In the genomic region with DNA sequence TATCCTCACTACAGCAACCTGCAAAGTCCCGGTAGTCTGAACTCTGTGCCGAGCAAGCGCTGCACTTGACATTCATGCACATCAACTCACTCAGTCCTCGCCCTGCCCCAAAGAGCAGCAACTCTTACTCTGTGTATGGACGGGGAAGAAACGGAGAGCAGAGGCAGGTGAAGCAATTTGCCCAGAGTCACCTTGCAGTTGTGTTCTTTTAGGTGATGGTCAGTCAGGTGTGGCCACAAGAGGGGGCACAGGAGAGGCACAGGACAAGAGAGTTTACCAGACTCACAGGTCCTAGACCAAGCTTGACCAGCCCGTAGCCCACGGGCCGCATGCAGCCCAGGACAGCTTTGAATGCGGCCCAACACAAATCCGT, we compare ENCODE assay signal across 11 cellular contexts. TPM values are rescaled to one million over a fixed set of nuclear protein-coding genes. Genes with fewer than 3 reads are reported as not detected.
DNase-seq lines count a peak whose midpoint lies in the region; TF ChIP-seq lines count a peak whose summit lies in the region.
"Had no signal": no experiment of that assay in that cellular context is flagged by ENCODE, and none has a peak within 500 bp of the region (broad histone marks: within the 10 kb centered on the region; RNA-seq: fewer than 3 reads in every experiment).

No MANE protein-coding gene starts in this region.

- no TSS peak for BruUV-seq in OCI-LY7 (replicated peaks; lab: Mats Ljungman, UMichigan)

- H2BK120ac ChIP-seq in trophoblast cell (ENCODE audit: insufficient read depth, low read length, poor library complexity), result no peak overlapping the region

- no CpG with 5 or more reads among the region's 11 CpGs for WGBS in trophoblast cell (ENCODE audit: extremely low coverage, insufficient coverage, insufficient read length)

- CTCF ChIA-PET in OCI-LY7 (lab: Charles Lee; ENCODE audit: unreplicated experiment), result no interaction called here

- no peak overlapping the region for H3K4me3 ChIP-seq in OCI-LY7 (ENCODE audit: low read depth, low read length, poor library complexity, severe bottlenecking)
- no peak overlapping the region for H3K4me3 ChIP-seq in fibroblast of mammary gland (ENCODE audit: control insufficient read depth, low read depth, low read length)
- H3K4me3 ChIP-seq in trophoblast cell (ENCODE audit: low read depth, low read length), result no peak overlapping the region

- H3K23ac ChIP-seq in trophoblast cell (ENCODE audit: low read length), result no peak overlapping the region

- no peak overlapping the region for H2BK12ac ChIP-seq in trophoblast cell (ENCODE audit: low read length)

- H3K4me2 ChIP-seq in OCI-LY7 (ENCODE audit: low read length) (no peak overlapping the region), trophoblast cell (ENCODE audit: low read length) (no peak overlapping the region)

- H3K27ac ChIP-seq in OCI-LY7 (ENCODE audit: low read depth, low read length, poor library complexity, severe bottlenecking), result no peak overlapping the region
- no peak overlapping the region for H3K27ac ChIP-seq in trophoblast cell (ENCODE audit: low read depth, low read length)

- H3K9me2 ChIP-seq in OCI-LY7 (ENCODE audit: insufficient read depth, low read length), result no peaks in the 10 kb centered on the region

- H3K4me1 ChIP-seq in OCI-LY7 (ENCODE audit: insufficient read depth, low read length, poor library complexity, severe bottlenecking) (no peaks in the 10 kb centered on the region), trophoblast cell (ENCODE audit: control insufficient read depth in 1 of 2, insufficient read depth in 2 of 2, low read length in 2 of 2) (peaks cover 8% of the 10 kb centered on the region in 2 experiments)

- no peak overlapping the region for H3K4ac ChIP-seq in trophoblast cell (ENCODE audit: low read depth, low read length)

- H3K9me3 ChIP-seq in OCI-LY7 (ENCODE audit: low read length) (no peaks in the 10 kb centered on the region), trophoblast cell (ENCODE audit: insufficient read depth, low read depth, low read length) (no peaks in the 10 kb centered on the region)

- TF ChIP-seq CTCF in OCI-LY7 (conservative IDR thresholded peaks at IDR 0.05; ENCODE audit: low read length) (0 out of 2 replicates have a peak, but pooled peaks have one; percentile 15), fibroblast of mammary gland (conservative IDR thresholded peaks at IDR 0.05; ENCODE audit: control insufficient read depth, insufficient read depth, low read depth, low read length) (peak; percentile 18)

- no peak overlapping the region for H2AK5ac ChIP-seq in trophoblast cell (ENCODE audit: low read length)

- no peak overlapping the region for H4K12ac ChIP-seq in trophoblast cell (ENCODE audit: low read depth, low read length)

- DNase-seq in DMS53 (lab: John Stamatoyannopoulos, UW) (peak; percentile 59), DMS53 treated with DMSO at 0.1 percent for 48 hours (lab: John Stamatoyannopoulos, UW; ENCODE audit: unreplicated experiment) (no peak), OCI-LY7 (ENCODE audit: low spot score) (no peak), fibroblast of mammary gland (ENCODE audit: low read depth) (no peak), trophoblast cell (peak; percentile 52 to 76), HK-2 (ENCODE audit: unreplicated experiment) (no peak), NCI-H1436 treated with DMSO at 0.1 percent for 48 hours (lab: John Stamatoyannopoulos, UW) (no peak), 8988T (no peak)
- DNase-seq: stimulated activated CD4-positive, alpha-beta T cell treated with anti-CD3 and anti-CD28 coated beads, Interleukin-2, amount 100 ng/mL, for 48 hours; stimulated activated naive CD8-positive, alpha-beta T cell treated with anti-CD3 and anti-CD28 coated beads, Interleukin-15, Interleukin-2, amounts not matched to agents 100 U/mL and 50 U/mL, for 24 hours had no signal

- no peaks in the 10 kb centered on the region for H3K36me3 ChIP-seq in OCI-LY7 (ENCODE audit: insufficient read depth, low read length)
- H3K36me3 ChIP-seq in trophoblast cell (ENCODE audit: control insufficient read depth in 1 of 2, insufficient read depth in 2 of 2, low read length in 2 of 2), result no peaks in the 10 kb centered on the region

- H3K79me2 ChIP-seq in OCI-LY7 (ENCODE audit: insufficient read depth, low read depth, low read length) (no peaks in the 10 kb centered on the region), trophoblast cell (ENCODE audit: control insufficient read depth, insufficient read depth, low read length, poor library complexity) (no peaks in the 10 kb centered on the region)

- H3K79me1 ChIP-seq in trophoblast cell (ENCODE audit: low read length), result no peaks in the 10 kb centered on the region

- no peaks in the 10 kb centered on the region for H3K27me3 ChIP-seq in trophoblast cell (ENCODE audit: insufficient read depth, low read length)

- H2AFZ ChIP-seq in OCI-LY7 (ENCODE audit: low read length) (no peak overlapping the region), trophoblast cell (ENCODE audit: insufficient read depth, low read length, poor library complexity) (no peak overlapping the region)

- H4K91ac ChIP-seq in trophoblast cell (ENCODE audit: low read depth, low read length), result no peak overlapping the region

- intact Hi-C loops in OCI-LY7 (cut with micrococcal nuclease; ENCODE audit: unreplicated experiment), result no loop called here

- H3K18ac ChIP-seq in trophoblast cell (ENCODE audit: low read length), result no peak overlapping the region

- H2BK5ac ChIP-seq in trophoblast cell (ENCODE audit: low read depth, low read length, poor library complexity), result no peak overlapping the region

- no peak overlapping the region for H3K9ac ChIP-seq in trophoblast cell (ENCODE audit: low read length)

- H3K14ac ChIP-seq in trophoblast cell (ENCODE audit: low read length), result no peak overlapping the region

- H4K8ac ChIP-seq in trophoblast cell (ENCODE audit: low read depth, low read length), result no peak overlapping the region

- H4K20me1 ChIP-seq in OCI-LY7 (ENCODE audit: insufficient read depth, low read length), result no peaks in the 10 kb centered on the region

- POLR2A ChIA-PET in OCI-LY7 (lab: Charles Lee), result interaction anchor here (0.6 kb wide), 1 partner anchor 210 kb away, joined by 5 read pairs; no protein-coding TSS in a partner anchor

RNA-seq across cellular contexts. Expression of a gene that starts 39.1 kb away (rescaled TPM):
- total RNA-seq in OCI-LY7 (2014; rRNA removed; shearing (Covaris generic)), result not detected in 2 replicates
- total RNA-seq in OCI-LY7 (2022), result not detected in 2 replicates
- 1.1 TPM in 2 replicates for polyA plus RNA-seq in trophoblast cell (2013)
- total RNA-seq: G401 had no signal

Comparison
In these comparisons a context has a peak if more than half of its experiments do, and no peak if none do; other contexts are left out.
1. DNase-seq: peak in DMS53 (single experiment) and trophoblast cell (2 of 2); none in DMS53 treated with DMSO at 0.1 percent for 48 hours (single experiment), OCI-LY7 (single experiment), fibroblast of mammary gland (single experiment), HK-2 (single experiment), NCI-H1436 treated with DMSO at 0.1 percent for 48 hours (single experiment) and 8988T (single experiment).